20 cellular contexts compared by ENCODE assay signal in genomic region chr2:160199053-160199452, GRCh38. TPM values are rescaled to one million over a fixed set of nuclear protein-coding genes. Genes with fewer than 3 reads are reported as not detected.
A peak's percentile ranks its signal among the peaks of the same experiment; 100 is the strongest.
DNase-seq lines count a peak whose midpoint lies in the region; ATAC-seq, FAIRE-seq and TF ChIP-seq lines count a peak whose summit lies in the region.
"Had no signal": no experiment of that assay in that cellular context is flagged by ENCODE, and none has a peak within 500 bp of the region (broad histone marks: within the 10 kb centered on the region; RNA-seq: fewer than 3 reads in every experiment).

No MANE protein-coding gene starts in this region.

- H3K4me3 ChIP-seq in colonic mucosa = peak overlapping the region; percentile 5
- H3K4me3 ChIP-seq in kidney (ENCODE audit: low read length in 2 of 2) = peak overlapping the region; percentile 42 to 55
- H3K4me3 ChIP-seq in parathyroid adenoma (ENCODE audit: low read depth, low read length) = peak overlapping the region; percentile 74
- peak overlapping the region; percentile 48 for H3K4me3 ChIP-seq in upper lobe of right lung
- H3K4me3 ChIP-seq in HepG2 (replicated peaks in 1 of 3; ENCODE audit: insufficient read depth in 1 of 3, low read depth in 2 of 3, low read length in 3 of 3) = no peak overlapping the region
- H3K4me3 ChIP-seq: right atrium auricular region had no signal

- WGBS in HepG2 (ENCODE audit: low lambda C conversion rate) = 2% methylated on average over 1 of the region's 1 CpG

- in situ Hi-C loops in HepG2 (cut with HindIII; ENCODE audit: extremely low pct_ligation_motif_present, low pct_unique_long_range_greater_than_20kb) = no loop called here

- CTCF ChIA-PET in HepG2 (lab: Yijun Ruan, JAX; ENCODE audit: low intra/inter-chr PET ratio, low total read pairs) = no interaction called here

- no peak overlapping the region for H3K9ac ChIP-seq in colonic mucosa (ENCODE audit: low read depth in 2 of 2, low read length in 2 of 2)
- peak overlapping the region; percentile 17 to 38 for H3K9ac ChIP-seq in kidney (ENCODE audit: low read length in 2 of 2)
- no peak overlapping the region for H3K9ac ChIP-seq in parathyroid adenoma
- H3K9ac ChIP-seq in HepG2 (ENCODE audit: insufficient read depth, low read depth, low read length) = no peak overlapping the region

- H4K20me1 ChIP-seq in HepG2 (ENCODE audit: insufficient read depth, low read length) = no peaks in the 10 kb centered on the region

- TF ChIP-seq CTCF in colonic mucosa (IDR thresholded peaks at IDR 0.05) (no peak), kidney (IDR thresholded peaks at IDR 0.05; ENCODE audit: borderline replicate concordance, extremely low read depth, insufficient read depth) (no peak), parathyroid adenoma (IDR thresholded peaks at IDR 0.05) (no peak), upper lobe of right lung (IDR thresholded peaks at IDR 0.05) (no peak), HepG2 (CRISPR knock-in tag; IDR thresholded peaks at IDR 0.05) (no peak)

- no peak for TF ChIP-seq RAD21 in HepG2 (CRISPR knock-in tag; IDR thresholded peaks at IDR 0.05)

- POLR2A ChIA-PET in HepG2 (lab: Yijun Ruan, JAX) = no interaction called here

- ATAC-seq in upper lobe of right lung = peak; percentile 66
- ATAC-seq in HepG2 = no peak

- H3K4me2 ChIP-seq in parathyroid adenoma (ENCODE audit: low read length) = peak overlapping the region; percentile 74
- no peak overlapping the region for H3K4me2 ChIP-seq in HepG2 (ENCODE audit: low read depth, low read length)

- TF ChIP-seq POLR2A in HepG2 (IDR thresholded peaks at IDR 0.05; ENCODE audit: insufficient read depth in 1 of 2, low read depth in 2 of 2, low read length in 2 of 2) = no peak

- no peaks in the 10 kb centered on the region for H3K4me1 ChIP-seq in colonic mucosa
- H3K4me1 ChIP-seq in kidney (ENCODE audit: control insufficient read depth in 1 of 2, insufficient read depth in 1 of 2, low read depth in 1 of 2, low read length in 2 of 2) = no peaks in the 10 kb centered on the region
- H3K4me1 ChIP-seq in parathyroid adenoma = peaks cover 37% of the 10 kb centered on the region
- no peaks in the 10 kb centered on the region for H3K4me1 ChIP-seq in upper lobe of right lung
- no peaks in the 10 kb centered on the region for H3K4me1 ChIP-seq in HepG2 (ENCODE audit: insufficient read depth, low read length)

- no peak overlapping the region for H3K27ac ChIP-seq in colonic mucosa
- peak overlapping the region in 1 of 2 donors; percentile 3 for H3K27ac ChIP-seq in kidney (ENCODE audit: low read depth in 2 of 2, low read length in 2 of 2)
- peak overlapping the region; percentile 80 for H3K27ac ChIP-seq in parathyroid adenoma
- peak overlapping the region; percentile 52 for H3K27ac ChIP-seq in upper lobe of right lung
- H3K27ac ChIP-seq in HepG2 (ENCODE audit: extremely low read length, insufficient read depth, low read length) = no peak overlapping the region

- FAIRE-seq in kidney (lab: Jason Lieb, UNC) (no peak), HepG2 (lab: Jason Lieb, UNC) (no peak)

- no TSS peak for BruUV-seq in HepG2 (replicated peaks; lab: Mats Ljungman, UMichigan)

- H2AFZ ChIP-seq in parathyroid adenoma (no peak overlapping the region), HepG2 (ENCODE audit: low read length) (no peak overlapping the region)

- intact Hi-C loops in colonic mucosa (cut with DNase I) (no loop called here), kidney (cut with DNase I) (no loop called here), upper lobe of right lung (cut with DNase I) (no loop called here), cardiac septum (cut with DNase I) (no loop called here), HepG2 (cut with micrococcal nuclease; ENCODE audit: unreplicated experiment) (no loop called here)

- H3K9me3 ChIP-seq in colonic mucosa (no peaks in the 10 kb centered on the region), kidney (ENCODE audit: control insufficient read depth in 1 of 2, low read length in 2 of 2) (no peaks in the 10 kb centered on the region), parathyroid adenoma (ENCODE audit: control insufficient read depth, low read length) (no peaks in the 10 kb centered on the region), upper lobe of right lung (no peaks in the 10 kb centered on the region), HepG2 (ENCODE audit: low read length) (no peaks in the 10 kb centered on the region)
- H3K9me3 ChIP-seq: right atrium auricular region had no signal

- TF ChIP-seq EP300 in HepG2 (IDR thresholded peaks at IDR 0.05; ENCODE audit: low read depth in 2 of 2, low read length in 2 of 2) = no peak
- no peak for TF ChIP-seq EP300 in HepG2 (CRISPR knock-in tag; IDR thresholded peaks at IDR 0.05; ENCODE audit: borderline replicate concordance)

- H3K79me2 ChIP-seq in parathyroid adenoma (no peaks in the 10 kb centered on the region), HepG2 (ENCODE audit: insufficient read depth, low read length) (no peaks in the 10 kb centered on the region)

- H3K36me3 ChIP-seq in colonic mucosa (no peaks in the 10 kb centered on the region), kidney (ENCODE audit: control insufficient read depth in 1 of 2, insufficient read depth in 2 of 2, low read length in 2 of 2) (no peaks in the 10 kb centered on the region), parathyroid adenoma (ENCODE audit: control insufficient read depth, insufficient read depth, low read length) (no peaks in the 10 kb centered on the region), upper lobe of right lung (no peaks in the 10 kb centered on the region), HepG2 (replicated peaks in 1 of 2; ENCODE audit: control insufficient read depth in 1 of 2, insufficient read depth in 2 of 2, low read length in 2 of 2) (no peaks in the 10 kb centered on the region)
- H3K36me3 ChIP-seq: right atrium auricular region had no signal

- DNase-seq in colonic mucosa (no peak), kidney (no peak), upper lobe of right lung (no peak), cardiac septum (ENCODE audit: low spot score) (no peak), HepG2 (ENCODE audit: low spot score) (no peak), inferior parietal cortex (ENCODE audit: extremely low spot score) (no peak)
- DNase-seq: activated B cell treated with CpG ODN at 0.5 μM for 24 hours; activated CD4-positive, alpha-beta T cell treated with anti-CD3 and anti-CD28 coated beads, Interleukin-2, amount 50 U/mL, for 48 hours; CD4-positive, CD25-positive, alpha-beta regulatory T cell; effector memory CD4-positive, alpha-beta T cell; H9; KBM-7; naive B cell; NCI-H1694; NCI-H2171 treated with DMSO at 0.1 percent for 48 hours; occipital lobe; stimulated activated CD4-positive, alpha-beta T cell treated with anti-CD3 and anti-CD28 coated beads, Interleukin-15, amount 100 ng/mL, for 24 hours; T1000 had no signal

- H3K27me3 ChIP-seq in colonic mucosa = no peaks in the 10 kb centered on the region
- H3K27me3 ChIP-seq in parathyroid adenoma (ENCODE audit: control insufficient read depth, insufficient read depth, low read length) = no peaks in the 10 kb centered on the region
- no peaks in the 10 kb centered on the region for H3K27me3 ChIP-seq in upper lobe of right lung
- H3K27me3 ChIP-seq in HepG2 (ENCODE audit: control insufficient read depth in 1 of 2, insufficient read depth in 2 of 2, low read length in 2 of 2) = peaks cover 2 to 5% of the 10 kb centered on the region in 2 experiments; a peak in 2 of 5 replicates
- H3K27me3 ChIP-seq: right atrium auricular region had no signal

TF ChIP-seq in HepG2, 621 proteins besides CTCF, POLR2A, EP300 and RAD21 (continues in another document):
- TF ChIP-seq HDAC1 (CRISPR knock-in tag; IDR thresholded peaks at IDR 0.05) = no peak

RNA-seq across cellular contexts. Expression of gene ITGB6, which starts 1.0 kb away (rescaled TPM):
- total RNA-seq in colonic mucosa (10 to 100 TPM; 13.2 to 24.6 TPM), kidney (302 TPM), upper lobe of right lung (109 TPM), cardiac septum (0.05 TPM), HepG2 (2016; rRNA removed; fragmentation: Illumina TruSeq; extraction: Trizol) (not detected in 2 replicates)
- polyA plus RNA-seq in kidney (ENCODE audit: insufficient read depth, low read depth, low replicate concordance) (13.4 TPM), HepG2 (2011; rRNA removed) (not detected in 2 replicates)
- total RNA-seq in HepG2 (2016; cell fraction: cytosol; rRNA removed; fragmentation: Illumina TruSeq; extraction: Trizol; ENCODE audit: low read depth) = not detected in 2 replicates
- total RNA-seq in HepG2 (2016; cell fraction: insoluble cytoplasmic fraction; rRNA removed; fragmentation: Illumina TruSeq; extraction: Trizol) = not detected in 2 replicates
- not detected in 2 replicates for total RNA-seq in HepG2 (2016; cell fraction: membrane; rRNA removed; fragmentation: Illumina TruSeq; extraction: Trizol)
- total RNA-seq in HepG2 (2016; cell fraction: nucleus; rRNA removed; fragmentation: Illumina TruSeq; extraction: Trizol) = not detected in 2 replicates
- not detected in 2 replicates for polyA plus RNA-seq in HepG2 (2011; cell fraction: cytosol; rRNA removed)
- not detected in 2 replicates for polyA plus RNA-seq in HepG2 (2011; cell fraction: nucleus; rRNA removed)
- not detected in 2 replicates for polyA plus RNA-seq in HepG2 (2012)
- not detected in 2 replicates for polyA plus RNA-seq in HepG2 (2016; cell fraction: cytosol; fragmentation: Illumina TruSeq; extraction: Trizol; ENCODE audit: low read depth)
- polyA plus RNA-seq in HepG2 (2016; cell fraction: insoluble cytoplasmic fraction; fragmentation: Illumina TruSeq; extraction: Trizol; ENCODE audit: low read depth) = not detected in 2 replicates
- polyA plus RNA-seq in HepG2 (2016; cell fraction: membrane; fragmentation: Illumina TruSeq; extraction: Trizol; ENCODE audit: low read depth) = not detected in 2 replicates
- polyA plus RNA-seq in HepG2 (2016; cell fraction: nucleus; fragmentation: Illumina TruSeq; extraction: Trizol; ENCODE audit: insufficient read depth, low read depth) = not detected in 2 replicates
- 0.26 TPM in 1 of 2 replicates, not detected in the other for polyA minus RNA-seq in HepG2 (2011; rRNA and poly(A)+ RNA removed; ENCODE audit: low replicate concordance)
- not detected in 2 replicates for polyA minus RNA-seq in HepG2 (2011; cell fraction: cytosol; rRNA and poly(A)+ RNA removed)
- not detected in 2 replicates for polyA minus RNA-seq in HepG2 (2011; cell fraction: nucleus; rRNA and poly(A)+ RNA removed)
- total RNA-seq: activated B cell treated with CpG ODN at 0.5 μM for 24 hours; CD4-positive, CD25-positive, alpha-beta regulatory T cell; H9 had no signal
- polyA plus RNA-seq: CD4-positive, CD25-positive, alpha-beta regulatory T cell had no signal

Comparison
In these comparisons a context has a peak if more than half of its experiments do, and no peak if none do; other contexts are left out.
1. H3K27ac ChIP-seq: peak in parathyroid adenoma (single experiment) and upper lobe of right lung (single experiment); none in colonic mucosa (single experiment) and HepG2 (single experiment).
2. H3K4me3 ChIP-seq: peak in colonic mucosa (single experiment), kidney (2 of 2), parathyroid adenoma (single experiment) and upper lobe of right lung (single experiment); none in HepG2 (0 of 3).
3. H3K9ac ChIP-seq: peak in kidney (2 of 2); none in colonic mucosa (0 of 2), parathyroid adenoma (single experiment) and HepG2 (single experiment).
4. RNA of gene ITGB6, which starts 1.0 kb away (total RNA-seq): 302 TPM in kidney (single experiment), 109 TPM in upper lobe of right lung (single experiment) and 13.2 to 24.6 TPM in colonic mucosa; 0.05 TPM in cardiac septum (single experiment) and not detected in HepG2; every median in the first group is over 10 times any median in the second.